Comparison of ENCODE assay signal across 8 cellular contexts in the genomic region with DNA sequence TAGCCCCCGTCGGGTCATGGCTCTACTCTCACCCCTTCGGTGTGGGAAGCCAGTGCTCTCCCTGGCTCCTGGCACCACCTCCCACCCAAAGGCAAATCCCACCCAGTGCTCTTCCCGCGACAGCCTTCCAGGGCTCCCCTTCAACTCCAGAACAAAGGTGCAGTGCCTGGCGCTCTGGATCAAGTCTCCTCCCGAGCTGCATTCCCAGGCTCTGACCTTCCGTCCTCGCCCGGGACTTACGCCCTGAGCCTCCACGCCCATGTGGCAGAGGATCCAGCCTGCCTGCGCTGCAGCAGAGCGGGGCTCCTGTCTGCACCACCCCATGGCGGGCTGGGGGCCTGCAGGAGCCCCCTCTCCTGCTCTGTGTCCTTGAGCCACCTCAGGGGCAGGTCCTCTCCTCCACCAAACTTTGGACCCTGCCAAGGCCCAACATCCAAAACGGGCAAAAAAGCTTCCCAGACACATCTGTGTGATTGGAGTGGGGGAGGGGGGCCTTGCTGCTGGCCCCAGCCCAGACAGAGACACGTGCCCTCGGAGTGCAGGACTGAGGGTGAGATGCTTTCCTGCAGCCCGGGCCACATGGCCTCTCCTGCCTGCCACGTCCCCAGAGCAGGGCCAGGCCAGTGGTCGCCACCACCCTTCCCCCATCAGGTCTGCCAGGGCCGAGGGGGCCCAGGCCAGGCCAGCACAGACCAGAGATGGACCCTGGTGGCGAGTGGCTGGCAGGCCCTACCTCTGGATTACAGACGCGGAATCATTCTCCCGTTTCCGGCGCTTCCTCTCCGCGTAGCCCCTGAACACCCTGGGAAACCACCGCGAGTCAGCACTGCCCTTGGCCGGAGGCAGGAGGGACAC. TPM values are rescaled to one million over a fixed set of nuclear protein-coding genes. Genes with fewer than 3 reads are reported as not detected.
DNase-seq lines count a peak whose midpoint lies in the region; ATAC-seq and TF ChIP-seq lines count a peak whose summit lies in the region.

No MANE protein-coding gene starts in this region.

- POLR2A ChIA-PET in activated B cell treated with CpG ODN at 0.5 μM for 24 hours (lab: Charles Lee), result interaction anchor here (1.4 to 1.8 kb wide), 3 partner anchors 32 to 214 kb away, joined by 3 to 7 read pairs (median 4); a partner anchor contains a TSS
- POLR2A ChIA-PET in HEK293T (lab: Yijun Ruan, JAX), result no interaction called here

- peak overlapping the region; percentile 71 for H3K27ac Mint-ChIP-seq in activated B cell treated with CpG ODN at 0.5 μM for 24 hours
- peak overlapping the region; percentile 20 for H3K27ac Mint-ChIP-seq in progenitor cell of endocrine pancreas

- no peaks in the 10 kb centered on the region for H3K9me3 ChIP-seq in MG63

- H3K4me3 ChIP-seq in GM12875 (ENCODE audit: low read depth, low read length) (peak overlapping the region; percentile 59), MG63 (no peak overlapping the region)

- H3K27me3 ChIP-seq in MG63, result no peaks in the 10 kb centered on the region

- H3K4me3 Mint-ChIP-seq in activated B cell treated with CpG ODN at 0.5 μM for 24 hours, result peak overlapping the region; percentile 83
- H3K4me3 Mint-ChIP-seq in progenitor cell of endocrine pancreas (ENCODE audit: low read depth), result peak overlapping the region; percentile 49

- DNase-seq in activated B cell treated with CpG ODN at 0.5 μM for 24 hours (no peak), left cardiac atrium (peak; percentile 49), progenitor cell of endocrine pancreas (ENCODE audit: low spot score, unreplicated experiment) (no peak), MG63 (no peak), HEK293T (ENCODE audit: extremely low spot score) (no peak)

- peaks cover 26% of the 10 kb centered on the region for H3K4me1 Mint-ChIP-seq in activated B cell treated with CpG ODN at 0.5 μM for 24 hours
- H3K4me1 Mint-ChIP-seq in progenitor cell of endocrine pancreas (ENCODE audit: low read depth), result peaks cover 2% of the 10 kb centered on the region

- intact Hi-C loops in activated B cell treated with CpG ODN at 0.5 μM for 24 hours (cut with micrococcal nuclease), result loop anchor here (1.0 kb wide), 1 partner anchor 31 kb away; a partner anchor contains a TSS
- intact Hi-C loops in left cardiac atrium (cut with DNase I), result no loop called here

- peaks cover 17% of the 10 kb centered on the region for H3K36me3 ChIP-seq in MG63

- ATAC-seq in activated B cell treated with CpG ODN at 0.5 μM for 24 hours (ENCODE audit: low read depth), result no peak
- peak; percentile 4 to 6 for ATAC-seq in left cardiac atrium
- no peak for ATAC-seq in HG03039 (IDR thresholded peaks at IDR 0.05; ENCODE audit: unreplicated experiment)
- no peak for ATAC-seq in GM21423 (IDR thresholded peaks at IDR 0.05; ENCODE audit: unreplicated experiment)

- H3K36me3 Mint-ChIP-seq in activated B cell treated with CpG ODN at 0.5 μM for 24 hours (ENCODE audit: low read depth) (peaks cover 7% of the 10 kb centered on the region), progenitor cell of endocrine pancreas (ENCODE audit: insufficient read depth) (peaks cover 6% of the 10 kb centered on the region)

- H3K27me3 Mint-ChIP-seq in activated B cell treated with CpG ODN at 0.5 μM for 24 hours (no peaks in the 10 kb centered on the region), progenitor cell of endocrine pancreas (no peaks in the 10 kb centered on the region)

- CTCF ChIA-PET in activated B cell treated with CpG ODN at 0.5 μM for 24 hours (lab: Charles Lee), result no interaction called here
- CTCF ChIA-PET in HEK293T (lab: Yijun Ruan, JAX), result no interaction called here

- H3K9me3 Mint-ChIP-seq in activated B cell treated with CpG ODN at 0.5 μM for 24 hours, result no peaks in the 10 kb centered on the region
- no peaks in the 10 kb centered on the region for H3K9me3 Mint-ChIP-seq in progenitor cell of endocrine pancreas (ENCODE audit: low read depth)

- no peak for TF ChIP-seq CTCF in GM12875 (IDR thresholded peaks at IDR 0.05; ENCODE audit: borderline replicate concordance, insufficient read depth, low read depth, low read length)
- no peak for TF ChIP-seq CTCF in activated B cell treated with CpG ODN at 0.5 μM for 24 hours (IDR thresholded peaks at IDR 0.05)
- no peak for TF ChIP-seq CTCF in progenitor cell of endocrine pancreas (IDR thresholded peaks at IDR 0.05; ENCODE audit: unreplicated experiment)

TF ChIP-seq in HEK293T, 16 proteins besides CTCF, POLR2A, EP300 and RAD21:
- TF ChIP-seq NFRKB (IDR thresholded peaks at IDR 0.05), result no peak
- no peak for TF ChIP-seq FOXM1 (IDR thresholded peaks at IDR 0.05; ENCODE audit: borderline replicate concordance)
- no peak for TF ChIP-seq HDGF (IDR thresholded peaks at IDR 0.05; ENCODE audit: borderline replicate concordance)
- no peak for TF ChIP-seq FOXA1 (IDR thresholded peaks at IDR 0.05)
- no peak for TF ChIP-seq FOXK2 (IDR thresholded peaks at IDR 0.05)
- no peak for TF ChIP-seq ARNT (IDR thresholded peaks at IDR 0.05)
- TF ChIP-seq TARDBP (IDR thresholded peaks at IDR 0.05), result no peak
- no peak for TF ChIP-seq CTBP1 (IDR thresholded peaks at IDR 0.05; ENCODE audit: borderline replicate concordance)
- TF ChIP-seq SUZ12 (IDR thresholded peaks at IDR 0.05), result no peak
- TF ChIP-seq, protein P1, sequence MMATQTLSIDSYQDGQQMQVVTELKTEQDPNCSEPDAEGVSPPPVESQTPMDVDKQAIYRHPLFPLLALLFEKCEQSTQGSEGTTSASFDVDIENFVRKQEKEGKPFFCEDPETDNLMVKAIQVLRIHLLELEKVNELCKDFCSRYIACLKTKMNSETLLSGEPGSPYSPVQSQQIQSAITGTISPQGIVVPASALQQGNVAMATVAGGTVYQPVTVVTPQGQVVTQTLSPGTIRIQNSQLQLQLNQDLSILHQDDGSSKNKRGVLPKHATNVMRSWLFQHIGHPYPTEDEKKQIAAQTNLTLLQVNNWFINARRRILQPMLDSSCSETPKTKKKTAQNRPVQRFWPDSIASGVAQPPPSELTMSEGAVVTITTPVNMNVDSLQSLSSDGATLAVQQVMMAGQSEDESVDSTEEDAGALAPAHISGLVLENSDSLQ (IDR thresholded peaks at IDR 0.05), result no peak
- TF ChIP-seq ZNF384 (IDR thresholded peaks at IDR 0.05), result no peak
- TF ChIP-seq ELF4 (IDR thresholded peaks at IDR 0.05), result no peak
- no peak for TF ChIP-seq BHLHE40 (IDR thresholded peaks at IDR 0.05; ENCODE audit: borderline replicate concordance)
- no peak for TF ChIP-seq L3MBTL2 (conservative IDR thresholded peaks at IDR 0.05)
- no peak for TF ChIP-seq SP1 (IDR thresholded peaks at IDR 0.05)
- no peak for TF ChIP-seq LEF1 (IDR thresholded peaks at IDR 0.05; ENCODE audit: borderline replicate concordance)

RNA-seq across cellular contexts. Expression of a gene that starts 4.4 kb away (rescaled TPM):
- total RNA-seq in activated B cell treated with CpG ODN at 0.5 μM for 24 hours (22.5 and 24.7 TPM in 2 replicates), left cardiac atrium (10 to 100 TPM; 20.5 to 25.1 TPM), progenitor cell of endocrine pancreas (57.4 and 59.8 TPM in 2 replicates)
- total RNA-seq in MG63 (2014; rRNA removed; shearing (Covaris generic); ENCODE audit: low replicate concordance), result 21.7 and 29.1 TPM in 2 replicates

RNA-seq across cellular contexts. Expression of a gene that starts 13.6 kb away (rescaled TPM):
- not detected in 2 replicates for total RNA-seq in activated B cell treated with CpG ODN at 0.5 μM for 24 hours
- total RNA-seq in left cardiac atrium, result not detected
- total RNA-seq in progenitor cell of endocrine pancreas, result 2.7 and 3.2 TPM in 2 replicates
- total RNA-seq in MG63 (2014; rRNA removed; shearing (Covaris generic); ENCODE audit: low replicate concordance), result not detected in 2 replicates

RNA-seq across cellular contexts. Expression of a gene that starts 31.5 kb away (rescaled TPM):
- total RNA-seq in activated B cell treated with CpG ODN at 0.5 μM for 24 hours (2.6 and 3.9 TPM in 2 replicates), left cardiac atrium (1 to 10 TPM; 2.5 to 5.3 TPM), progenitor cell of endocrine pancreas (15.3 and 16.3 TPM in 2 replicates)
- not detected in 2 replicates for total RNA-seq in MG63 (2014; rRNA removed; shearing (Covaris generic); ENCODE audit: low replicate concordance)

RNA-seq across cellular contexts. Expression of a gene that starts 31.8 kb away (rescaled TPM):
- 8.4 and 12.8 TPM in 2 replicates for total RNA-seq in activated B cell treated with CpG ODN at 0.5 μM for 24 hours
- total RNA-seq in left cardiac atrium, result 10 to 100 TPM in 1 of 2 donors, 1 to 10 TPM in 1; 8.0 to 11.7 TPM
- total RNA-seq in progenitor cell of endocrine pancreas, result 31.7 and 33.8 TPM in 2 replicates
- 1.2 TPM in 2 replicates for total RNA-seq in MG63 (2014; rRNA removed; shearing (Covaris generic); ENCODE audit: low replicate concordance)

Comparison
In these comparisons a context has a peak if more than half of its experiments do, and no peak if none do; other contexts are left out.
1. ATAC-seq: peak in left cardiac atrium (2 of 2); none in activated B cell treated with CpG ODN at 0.5 μM for 24 hours (single experiment), HG03039 (single experiment) and GM21423 (single experiment).